8 cellular contexts compared by ENCODE assay signal in the genomic region with DNA sequence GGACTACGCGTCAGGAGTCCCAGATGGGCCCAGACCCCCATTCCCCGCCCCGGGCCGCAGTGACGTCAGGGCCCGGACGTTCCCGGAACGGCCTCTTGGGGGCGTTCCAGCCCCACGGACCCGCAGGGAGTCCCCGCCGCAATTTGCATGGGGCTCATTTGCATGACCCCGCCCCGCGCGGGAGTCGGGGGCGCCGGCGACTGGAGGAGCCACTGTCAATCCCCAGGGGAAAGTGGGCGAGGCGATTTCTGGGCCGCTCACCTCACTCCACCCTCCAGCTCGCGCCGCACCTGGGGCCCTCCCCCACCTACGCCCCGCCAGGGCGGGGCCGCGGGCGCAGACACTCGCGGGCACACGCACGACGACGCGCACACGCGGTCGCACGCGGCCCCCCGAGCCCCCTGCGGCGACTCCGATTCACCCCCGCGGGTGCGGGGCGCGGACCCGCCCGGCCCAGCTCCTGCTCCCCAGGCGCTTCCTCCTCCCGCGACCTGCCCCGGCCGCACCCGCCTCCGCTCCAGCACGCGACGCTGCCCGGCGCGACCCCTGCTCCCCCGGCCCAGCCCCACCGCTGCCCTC. TPM values are rescaled to one million over a fixed set of nuclear protein-coding genes. Genes with fewer than 3 reads are reported as not detected.
DNase-seq lines count a peak whose midpoint lies in the region; ATAC-seq and TF ChIP-seq lines count a peak whose summit lies in the region.

No MANE protein-coding gene starts in this region.

- H3K4me1 Mint-ChIP-seq in CD8-positive, alpha-beta memory T cell = peaks cover 0 to 5% (median 3%) of the 10 kb centered on the region in 3 donors

- no peak for TF ChIP-seq EP300 in upper lobe of left lung (IDR thresholded peaks at IDR 0.05)

- peak overlapping the region; percentile 19 for H2BK5ac ChIP-seq in trophoblast cell (ENCODE audit: low read depth, low read length, poor library complexity)

- peaks cover 0 to 2% (median 0%) of the 10 kb centered on the region in 5 donors for H3K9me3 Mint-ChIP-seq in CD8-positive, alpha-beta memory T cell

- H3K36me3 Mint-ChIP-seq in CD8-positive, alpha-beta memory T cell = no peaks in the 10 kb centered on the region

- CTCF ChIA-PET in CD8-positive, alpha-beta memory T cell (lab: Charles Lee) = interaction anchor here (0.9 to 1.9 kb wide), 2 partner anchors 19 to 31 kb away, joined by 3 to 6 read pairs; a partner anchor contains a TSS
- CTCF ChIA-PET in RWPE1 (lab: Yijun Ruan, JAX) = interaction anchor here (1.5 kb wide), 1 partner anchor 18 kb away, joined by 4 read pairs; no protein-coding TSS in a partner anchor

- no peak overlapping the region for H3K27ac Mint-ChIP-seq in CD8-positive, alpha-beta memory T cell

- H3K4me3 Mint-ChIP-seq in CD8-positive, alpha-beta memory T cell = peak overlapping the region in 4 of 7 donors; percentile 45 to 78 (median 54)

- no peaks in the 10 kb centered on the region for H3K36me3 ChIP-seq in CD8-positive, alpha-beta memory T cell (ENCODE audit: insufficient read depth, low read length)
- peaks cover 13% of the 10 kb centered on the region for H3K36me3 ChIP-seq in HUES64 (ENCODE audit: insufficient read depth, low read length)
- peaks cover 23 to 25% of the 10 kb centered on the region in 2 experiments for H3K36me3 ChIP-seq in trophoblast cell (ENCODE audit: control insufficient read depth in 1 of 2, insufficient read depth in 2 of 2, low read length in 2 of 2)
- H3K36me3 ChIP-seq in upper lobe of left lung = peaks cover 0 to 4% (median 0%) of the 10 kb centered on the region in 4 donors

- H2AK5ac ChIP-seq in trophoblast cell (ENCODE audit: low read length) = no peak overlapping the region

- TF ChIP-seq CTCF in RWPE1 (conservative IDR thresholded peaks at IDR 0.05; ENCODE audit: low read depth) (peak; percentile 24), upper lobe of left lung (IDR thresholded peaks at IDR 0.05) (peak; percentile 67 to 94 (median 81))

- no peak overlapping the region for H2BK120ac ChIP-seq in trophoblast cell (ENCODE audit: insufficient read depth, low read length, poor library complexity)

- H3K14ac ChIP-seq in trophoblast cell (ENCODE audit: low read length) = no peak overlapping the region

- DNase-seq in CD8-positive, alpha-beta memory T cell = peak; percentile 77 to 89 (median 82)
- DNase-seq in RWPE1 (ENCODE audit: low spot score) = no peak
- DNase-seq in activated naive CD4-positive, alpha-beta T cell treated with Interleukin-2 at 50 U/mL for 16 hours = peak; percentile 90
- DNase-seq in head of caudate nucleus = peak; percentile 78 to 97 (median 93)
- DNase-seq in trophoblast cell = peak; percentile 70 to 75
- peak; percentile 92 to 95 for DNase-seq in upper lobe of left lung

- no peak overlapping the region for H4K12ac ChIP-seq in trophoblast cell (ENCODE audit: low read depth, low read length)

- H3K79me1 ChIP-seq in trophoblast cell (ENCODE audit: low read length) = peaks cover 2% of the 10 kb centered on the region

- no peak for TF ChIP-seq POLR2A in upper lobe of left lung (IDR thresholded peaks at IDR 0.05)

- peak overlapping the region; percentile 71 for H3K18ac ChIP-seq in trophoblast cell (ENCODE audit: low read length)

- peak overlapping the region; percentile 94 for H3K4me2 ChIP-seq in trophoblast cell (ENCODE audit: low read length)

- H3K4me1 ChIP-seq in CD8-positive, alpha-beta memory T cell (ENCODE audit: insufficient read depth, low read length) = peaks cover 9% of the 10 kb centered on the region
- 0 out of 2 replicates have a peak, but pooled peaks cover 3% of the 10 kb centered on the region for H3K4me1 ChIP-seq in HUES64 (ENCODE audit: insufficient read depth, low read length)
- H3K4me1 ChIP-seq in trophoblast cell (ENCODE audit: control insufficient read depth in 1 of 2, insufficient read depth in 2 of 2, low read length in 2 of 2) = peaks cover 8 to 11% of the 10 kb centered on the region in 2 experiments
- H3K4me1 ChIP-seq in upper lobe of left lung = peaks cover 17 to 27% (median 22%) of the 10 kb centered on the region in 4 donors

- no peak overlapping the region for H2BK12ac ChIP-seq in trophoblast cell (ENCODE audit: low read length)

- H3K9ac ChIP-seq in HUES64 (ENCODE audit: low read depth, low read length) (no peak overlapping the region), trophoblast cell (ENCODE audit: low read length) (no peak overlapping the region)

- under 1% methylated on average over 73 of the region's 73 CpGs for WGBS in HUES64
- WGBS in trophoblast cell (ENCODE audit: extremely low coverage, insufficient coverage, insufficient read length) = no CpG with 5 or more reads among the region's 73 CpGs
- WGBS in upper lobe of left lung, 2 donors = 5 to 17% methylated on average over 14 to 15 of the region's 73 CpGs

- H3K4ac ChIP-seq in trophoblast cell (ENCODE audit: low read depth, low read length) = no peak overlapping the region

- no peak overlapping the region for H3K4me3 ChIP-seq in CD8-positive, alpha-beta memory T cell (ENCODE audit: low read length)
- H3K4me3 ChIP-seq in HUES64 (ENCODE audit: low read length) (peak overlapping the region; percentile 63), trophoblast cell (ENCODE audit: low read depth, low read length) (peak overlapping the region; percentile 62), upper lobe of left lung (peak overlapping the region in 3 of 4 donors; percentile 50 to 59 (median 51))

- H3K9me3 ChIP-seq in CD8-positive, alpha-beta memory T cell (ENCODE audit: low read length) = no peaks in the 10 kb centered on the region
- no peaks in the 10 kb centered on the region for H3K9me3 ChIP-seq in HUES64 (ENCODE audit: insufficient read depth, low read depth, low read length)
- peaks cover 10% of the 10 kb centered on the region for H3K9me3 ChIP-seq in trophoblast cell (ENCODE audit: insufficient read depth, low read depth, low read length)
- H3K9me3 ChIP-seq in upper lobe of left lung = no peaks in the 10 kb centered on the region

- H3K23ac ChIP-seq in trophoblast cell (ENCODE audit: low read length) = no peak overlapping the region

- peak overlapping the region; percentile 64 for H4K8ac ChIP-seq in trophoblast cell (ENCODE audit: low read depth, low read length)

- H3K79me2 ChIP-seq in trophoblast cell (ENCODE audit: control insufficient read depth, insufficient read depth, low read length, poor library complexity) = peaks cover 2% of the 10 kb centered on the region

- POLR2A ChIA-PET in CD8-positive, alpha-beta memory T cell (lab: Charles Lee) = no interaction called here
- POLR2A ChIA-PET in RWPE1 (lab: Yijun Ruan, JAX; ENCODE audit: low non-redundant PET) = no interaction called here

- H3K27me3 ChIP-seq in CD8-positive, alpha-beta memory T cell (ENCODE audit: insufficient read depth, low read length, poor library complexity, severe bottlenecking) = peaks cover 21% of the 10 kb centered on the region
- H3K27me3 ChIP-seq in HUES64 (ENCODE audit: insufficient read depth, low read length) = peaks cover 22% of the 10 kb centered on the region
- H3K27me3 ChIP-seq in trophoblast cell (ENCODE audit: insufficient read depth, low read length) = peaks cover 6% of the 10 kb centered on the region
- H3K27me3 ChIP-seq in upper lobe of left lung = peaks cover 0 to 22% (median 8%) of the 10 kb centered on the region in 4 donors

- peak overlapping the region; percentile 63 for H4K91ac ChIP-seq in trophoblast cell (ENCODE audit: low read depth, low read length)

- ATAC-seq in GM21367 (IDR thresholded peaks at IDR 0.05; ENCODE audit: unreplicated experiment) (peak; percentile 62), upper lobe of left lung (ENCODE audit: low FRiP score in 2 of 2) (peak; percentile 86 to 87)

- no peak overlapping the region for H3K27ac ChIP-seq in CD8-positive, alpha-beta memory T cell (ENCODE audit: low read depth, low read length)
- H3K27ac ChIP-seq in HUES64 (ENCODE audit: low read depth, low read length) = no peak overlapping the region
- H3K27ac ChIP-seq in RWPE1 = peak overlapping the region; percentile 53
- no peak overlapping the region for H3K27ac ChIP-seq in trophoblast cell (ENCODE audit: low read depth, low read length)
- peak overlapping the region in 2 of 4 donors; percentile 23 to 26 for H3K27ac ChIP-seq in upper lobe of left lung

- no peak overlapping the region for H2AFZ ChIP-seq in trophoblast cell (ENCODE audit: insufficient read depth, low read length, poor library complexity)

- H3K27me3 Mint-ChIP-seq in CD8-positive, alpha-beta memory T cell = peaks cover 17 to 27% of the 10 kb centered on the region in 2 donors

- intact Hi-C loops in head of caudate nucleus (cut with DNase I) = loop anchor here (10.0 kb wide), 1 partner anchor 82 kb away; a partner anchor contains a TSS

RNA-seq across cellular contexts. Expression of a gene that starts 13.2 kb away (rescaled TPM):
- 1 to 10 TPM; 7.1 to 8.0 TPM for total RNA-seq in CD8-positive, alpha-beta memory T cell
- not detected for polyA plus RNA-seq in CD8-positive, alpha-beta memory T cell
- polyA plus RNA-seq in HUES64 (2013, experiment 1 of 2) = 58.7 TPM
- 72.3 TPM for polyA plus RNA-seq in HUES64 (2013, experiment 2 of 2)
- 92.6 and 100 TPM in 2 replicates for polyA plus RNA-seq in trophoblast cell (2013)
- 100 to 1,000 TPM in 5 of 6 donors, 10 to 100 TPM in 1; 91.0 to 316 (median 157) TPM for total RNA-seq in upper lobe of left lung

RNA-seq across cellular contexts. Expression of a gene that starts 19.8 kb away (rescaled TPM):
- total RNA-seq in CD8-positive, alpha-beta memory T cell = 10 to 100 TPM; 16.9 to 20.4 TPM
- 250 TPM for polyA plus RNA-seq in CD8-positive, alpha-beta memory T cell
- polyA plus RNA-seq in HUES64 (2013, experiment 1 of 2) = 24.5 TPM
- polyA plus RNA-seq in HUES64 (2013, experiment 2 of 2) = 29.7 TPM
- polyA plus RNA-seq in trophoblast cell (2013) = 69.0 and 69.9 TPM in 2 replicates
- total RNA-seq in upper lobe of left lung = 100 to 1,000 TPM in 2 of 6 donors, 10 to 100 TPM in 4; 32.5 to 180 (median 63.8) TPM

RNA-seq across cellular contexts. Expression of a gene that starts 33.2 kb away (rescaled TPM):
- total RNA-seq in CD8-positive, alpha-beta memory T cell = under 1 TPM; 0.24 to 0.62 TPM
- not detected for polyA plus RNA-seq in CD8-positive, alpha-beta memory T cell
- polyA plus RNA-seq in HUES64 (2013, experiment 1 of 2) = 3.7 TPM
- polyA plus RNA-seq in HUES64 (2013, experiment 2 of 2) = 4.8 TPM
- polyA plus RNA-seq in trophoblast cell (2013) = 20.5 and 21.2 TPM in 2 replicates
- 10 to 100 TPM; 26.5 to 55.0 (median 35.0) TPM for total RNA-seq in upper lobe of left lung

RNA-seq across cellular contexts. Expression of a gene that starts 41.0 kb away (rescaled TPM):
- not detected for total RNA-seq in CD8-positive, alpha-beta memory T cell
- polyA plus RNA-seq in CD8-positive, alpha-beta memory T cell = not detected
- not detected for polyA plus RNA-seq in HUES64 (2013, experiment 1 of 2)
- polyA plus RNA-seq in HUES64 (2013, experiment 2 of 2) = not detected
- 3.2 and 3.4 TPM in 2 replicates for polyA plus RNA-seq in trophoblast cell (2013)
- 1 to 10 TPM; 1.0 to 2.4 (median 1.8) TPM for total RNA-seq in upper lobe of left lung

RNA-seq across cellular contexts. Expression of a gene that starts 51.2 kb away (rescaled TPM):
- not detected for total RNA-seq in CD8-positive, alpha-beta memory T cell
- not detected for polyA plus RNA-seq in CD8-positive, alpha-beta memory T cell
- not detected for polyA plus RNA-seq in HUES64 (2013, experiment 1 of 2)
- not detected for polyA plus RNA-seq in HUES64 (2013, experiment 2 of 2)
- not detected in 2 replicates for polyA plus RNA-seq in trophoblast cell (2013)
- total RNA-seq in upper lobe of left lung = 1 to 10 TPM in 1 of 6 donors, under 1 TPM in 3, not detected in 2; 0.15 to 1.0 (median 0.36) TPM

Comparison
In these comparisons a context has a peak if more than half of its experiments do, and no peak if none do; other contexts are left out.
1. RNA of a gene that starts 13.2 kb away (total RNA-seq): 91.0 to 316 TPM in upper lobe of left lung; 7.1 to 8.0 TPM in CD8-positive, alpha-beta memory T cell; every median in the first group is over 10 times any median in the second.
2. RNA of a gene that starts 33.2 kb away (total RNA-seq): 26.5 to 55.0 TPM in upper lobe of left lung; 0.24 to 0.62 TPM in CD8-positive, alpha-beta memory T cell; every median in the first group is over 10 times any median in the second.